In the genomic region with DNA sequence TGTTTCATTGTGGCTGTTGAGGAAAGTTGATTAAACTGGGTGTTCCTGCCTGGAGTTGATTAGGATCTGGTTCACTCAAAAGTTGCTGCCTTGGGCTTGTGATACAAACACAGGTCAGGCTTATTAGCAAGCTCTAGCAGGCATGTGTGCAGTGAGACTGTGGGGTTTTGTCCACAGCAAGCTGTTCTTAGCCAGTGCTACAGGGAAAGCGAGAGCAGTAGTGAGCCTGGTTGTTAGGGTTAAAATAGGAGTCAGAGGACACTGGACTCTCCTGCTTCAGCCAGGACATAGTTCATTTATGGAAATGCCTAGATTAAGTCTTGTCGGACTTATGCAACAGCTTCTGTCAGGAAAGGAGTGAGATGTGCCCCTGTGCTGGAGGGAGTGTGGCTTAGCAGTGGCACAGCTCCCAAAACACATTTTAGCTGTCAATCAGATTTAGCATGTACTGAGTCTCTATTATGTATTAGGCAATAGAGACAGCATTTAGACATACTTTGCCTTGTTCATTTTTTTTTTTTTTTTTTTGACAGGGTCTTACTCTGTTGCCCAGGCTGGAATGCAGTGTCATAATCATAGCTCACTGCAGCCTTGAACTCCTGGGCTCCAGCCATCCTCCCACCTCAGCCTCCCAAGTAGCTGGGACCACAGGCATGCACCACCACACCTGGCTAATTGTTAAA, we compare ENCODE assay signal across 1 cellular context.
TF ChIP-seq lines count a peak whose summit lies in the region.

No MANE protein-coding gene starts in this region.

TF ChIP-seq in HepG2, 621 proteins besides CTCF, POLR2A, EP300 and RAD21 (continued from another document and continues in another):
- TF ChIP-seq, protein P1, sequence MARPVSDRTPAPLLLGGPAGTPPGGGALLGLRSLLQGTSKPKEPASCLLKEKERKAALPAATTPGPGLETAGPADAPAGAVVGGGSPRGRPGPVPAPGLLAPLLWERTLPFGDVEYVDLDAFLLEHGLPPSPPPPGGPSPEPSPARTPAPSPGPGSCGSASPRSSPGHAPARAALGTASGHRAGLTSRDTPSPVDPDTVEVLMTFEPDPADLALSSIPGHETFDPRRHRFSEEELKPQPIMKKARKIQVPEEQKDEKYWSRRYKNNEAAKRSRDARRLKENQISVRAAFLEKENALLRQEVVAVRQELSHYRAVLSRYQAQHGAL (CRISPR knock-in tag; IDR thresholded peaks at IDR 0.05; ENCODE audit: not compliant biosample characterization) = no peak
- TF ChIP-seq ZBTB38 (CRISPR knock-in tag; IDR thresholded peaks at IDR 0.05) (no peak), THAP11 (CRISPR knock-in tag; IDR thresholded peaks at IDR 0.05) (no peak), ZFP41 (CRISPR knock-in tag; IDR thresholded peaks at IDR 0.05; ENCODE audit: borderline replicate concordance) (no peak), HNRNPH1 (optimal IDR thresholded peaks at IDR 0.05; ENCODE audit: low read depth, low read length) (no peak), ZNF629 (CRISPR knock-in tag; conservative IDR thresholded peaks at IDR 0.05) (no peak), SP2 (CRISPR knock-in tag; IDR thresholded peaks at IDR 0.05) (no peak), ZNF775 (CRISPR knock-in tag; IDR thresholded peaks at IDR 0.05; ENCODE audit: borderline replicate concordance) (no peak), RXRB (CRISPR knock-in tag; IDR thresholded peaks at IDR 0.05; ENCODE audit: borderline replicate concordance) (peak; percentile 57; the same call in 1 of the 2 replicates), SOX5 (CRISPR knock-in tag; IDR thresholded peaks at IDR 0.05; ENCODE audit: borderline replicate concordance) (peak; percentile 48; the same call in 1 of the 2 replicates), ATF5 (CRISPR knock-in tag; IDR thresholded peaks at IDR 0.05; ENCODE audit: low read depth) (no peak), ZFP36 (IDR thresholded peaks at IDR 0.05; ENCODE audit: borderline replicate concordance, low read depth, low read length, partially characterized antibody) (no peak), SRSF9 (IDR thresholded peaks at IDR 0.05; ENCODE audit: borderline replicate concordance, insufficient read depth, low read depth, low read length, poor library complexity, severe bottlenecking) (no peak), ZBTB3 (CRISPR knock-in tag; IDR thresholded peaks at IDR 0.05; ENCODE audit: borderline replicate concordance, low read depth) (no peak), ZZZ3 (CRISPR knock-in tag; IDR thresholded peaks at IDR 0.05; ENCODE audit: borderline replicate concordance) (no peak), ZNF24 (IDR thresholded peaks at IDR 0.05) (no peak), ZNF572 (CRISPR knock-in tag; IDR thresholded peaks at IDR 0.05) (no peak), ZBTB40 (IDR thresholded peaks at IDR 0.05) (no peak), ZBTB40 (CRISPR knock-in tag; IDR thresholded peaks at IDR 0.05) (no peak), KLF12 (CRISPR knock-in tag; IDR thresholded peaks at IDR 0.05; ENCODE audit: borderline replicate concordance) (no peak), TAF1 (CRISPR knock-in tag; IDR thresholded peaks at IDR 0.05) (no peak), ZNF460 (CRISPR knock-in tag; IDR thresholded peaks at IDR 0.05; ENCODE audit: borderline replicate concordance) (peak; percentile 94), ZNF619 (CRISPR knock-in tag; IDR thresholded peaks at IDR 0.05) (no peak), TAF15 (IDR thresholded peaks at IDR 0.05; ENCODE audit: low read depth, low read length, poor library complexity, severe bottlenecking) (no peak), RAD51 (IDR thresholded peaks at IDR 0.05; ENCODE audit: borderline replicate concordance) (no peak), ZNF740 (CRISPR knock-in tag; IDR thresholded peaks at IDR 0.05) (no peak), JARID2 (CRISPR knock-in tag; IDR thresholded peaks at IDR 0.05; ENCODE audit: insufficient replicate concordance) (no peak), IRF2 (CRISPR knock-in tag; IDR thresholded peaks at IDR 0.05) (0 out of 2 replicates have a peak, but pooled peaks have one; percentile 23), KDM3A (CRISPR knock-in tag; IDR thresholded peaks at IDR 0.05; ENCODE audit: low read depth) (no peak), FUBP1 (CRISPR knock-in tag; IDR thresholded peaks at IDR 0.05; ENCODE audit: borderline replicate concordance) (no peak), HMG20A (CRISPR knock-in tag; IDR thresholded peaks at IDR 0.05; ENCODE audit: borderline replicate concordance) (peak; percentile 19; the same call in 1 of the 2 replicates), ZNF253 (CRISPR knock-in tag; IDR thresholded peaks at IDR 0.05; ENCODE audit: borderline replicate concordance) (no peak), ATRX (CRISPR knock-in tag; IDR thresholded peaks at IDR 0.05; ENCODE audit: borderline replicate concordance) (no peak), THYN1 (CRISPR knock-in tag; IDR thresholded peaks at IDR 0.05; ENCODE audit: borderline replicate concordance, low read depth) (no peak), ZNF326 (CRISPR knock-in tag; IDR thresholded peaks at IDR 0.05; ENCODE audit: borderline replicate concordance) (no peak), ZNF446 (CRISPR knock-in tag; IDR thresholded peaks at IDR 0.05) (no peak), ZNF570 (CRISPR knock-in tag; IDR thresholded peaks at IDR 0.05; ENCODE audit: borderline replicate concordance) (no peak), ZNF225 (CRISPR knock-in tag; IDR thresholded peaks at IDR 0.05) (no peak), SOX13 (IDR thresholded peaks at IDR 0.05) (no peak), SOX13 (CRISPR knock-in tag; conservative IDR thresholded peaks at IDR 0.05 in 1 of 2, IDR thresholded peaks at IDR 0.05 in 1 of 2) (peak in 1 of 2 experiments; percentile 30; a peak in 1 of 4 replicates), MBNL3 (CRISPR knock-in tag; conservative IDR thresholded peaks at IDR 0.05) (no peak), TBX2 (CRISPR knock-in tag; IDR thresholded peaks at IDR 0.05; ENCODE audit: borderline replicate concordance) (0 out of 2 replicates have a peak, but pooled peaks have one; percentile 23), HIVEP1 (CRISPR knock-in tag; IDR thresholded peaks at IDR 0.05) (no peak), POLR2G (IDR thresholded peaks at IDR 0.05; ENCODE audit: low read depth, low read length) (no peak)
- TF ChIP-seq, protein P2, sequence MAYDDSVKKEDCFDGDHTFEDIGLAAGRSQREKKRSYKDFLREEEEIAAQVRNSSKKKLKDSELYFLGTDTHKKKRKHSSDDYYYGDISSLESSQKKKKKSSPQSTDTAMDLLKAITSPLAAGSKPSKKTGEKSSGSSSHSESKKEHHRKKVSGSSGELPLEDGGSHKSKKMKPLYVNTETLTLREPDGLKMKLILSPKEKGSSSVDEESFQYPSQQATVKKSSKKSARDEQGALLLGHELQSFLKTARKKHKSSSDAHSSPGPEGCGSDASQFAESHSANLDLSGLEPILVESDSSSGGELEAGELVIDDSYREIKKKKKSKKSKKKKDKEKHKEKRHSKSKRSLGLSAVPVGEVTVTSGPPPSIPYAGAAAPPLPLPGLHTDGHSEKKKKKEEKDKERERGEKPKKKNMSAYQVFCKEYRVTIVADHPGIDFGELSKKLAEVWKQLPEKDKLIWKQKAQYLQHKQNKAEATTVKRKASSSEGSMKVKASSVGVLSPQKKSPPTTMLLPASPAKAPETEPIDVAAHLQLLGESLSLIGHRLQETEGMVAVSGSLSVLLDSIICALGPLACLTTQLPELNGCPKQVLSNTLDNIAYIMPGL (CRISPR knock-in tag; IDR thresholded peaks at IDR 0.05; ENCODE audit: borderline replicate concordance in 1 of 2, low read depth in 1 of 2) = no peak
